ENCODE assay signal across 17 cellular contexts in the genomic region with DNA sequence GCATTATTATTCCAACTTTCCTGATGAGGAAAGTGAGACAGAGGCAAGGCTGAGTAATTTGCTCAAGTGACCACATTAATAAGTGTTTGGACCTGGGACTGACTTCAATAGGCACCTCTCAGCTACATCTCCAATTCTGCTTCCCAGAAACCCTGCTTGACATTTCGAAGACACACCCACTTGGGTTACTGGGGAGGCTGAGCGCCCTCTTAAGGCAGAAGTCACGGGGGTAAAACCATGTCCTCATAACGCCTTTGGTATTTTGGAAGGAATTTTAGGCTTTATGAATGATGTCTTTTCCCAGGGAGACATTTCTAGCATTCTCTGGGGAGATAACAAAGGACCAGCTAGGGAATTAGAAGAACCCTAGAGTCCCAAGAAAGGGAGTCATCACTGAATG. TPM values are rescaled to one million over a fixed set of nuclear protein-coding genes. Genes with fewer than 3 reads are reported as not detected.
A peak's percentile ranks its signal among the peaks of the same experiment; 100 is the strongest.
DNase-seq lines count a peak whose midpoint lies in the region; ATAC-seq and TF ChIP-seq lines count a peak whose summit lies in the region.
"Had no signal": no experiment of that assay in that cellular context is flagged by ENCODE, and none has a peak within 500 bp of the region (broad histone marks: within the 10 kb centered on the region; RNA-seq: fewer than 3 reads in every experiment).

No MANE protein-coding gene starts in this region.

- no peaks in the 10 kb centered on the region for H4K20me1 ChIP-seq in Karpas-422 (ENCODE audit: insufficient read depth, low read depth, low read length)
- H4K20me1 ChIP-seq: BLaER1 treated with 17β-estradiol and CSF1 and Interleukin-3, amounts not matched to agents 10 nM and 100 nM had no signal

- intact Hi-C loops in heart left ventricle (cut with DNase I) = no loop called here

- no peaks in the 10 kb centered on the region for H3K79me2 ChIP-seq in Karpas-422 (ENCODE audit: low read length)

- DNase-seq in Karpas-422 (peak; percentile 51), SK-MEL-5 (ENCODE audit: low read depth, low spot score) (peak; percentile 45), iPS DF 19.7 (ENCODE audit: low read depth, low spot score) (peak; percentile 12), heart left ventricle (no peak), nucleus accumbens (lab: John Stamatoyannopoulos, UW) (no peak), GM20000 (ENCODE audit: low spot score) (no peak)
- DNase-seq: DMS79 treated with DMSO at 0.1 percent for 48 hours, GOT3, KBM-7, NCI-H1417 treated with DMSO at 0.1 percent for 48 hours, NCI-H187 treated with DMSO at 0.1 percent for 48 hours, NCI-H226, NCI-H524 treated with DMSO at 0.1 percent for 48 hours, SW 1271 had no signal

- H3K9ac ChIP-seq in Karpas-422 (ENCODE audit: low read length) = no peak overlapping the region
- H3K9ac ChIP-seq: BLaER1 treated with 17β-estradiol and CSF1 and Interleukin-3, amounts not matched to agents 10 nM and 100 nM had no signal

- H3K36me3 ChIP-seq in Karpas-422 (ENCODE audit: insufficient read depth, low read length) = no peaks in the 10 kb centered on the region
- H3K36me3 ChIP-seq in heart left ventricle = no peaks in the 10 kb centered on the region
- H3K36me3 ChIP-seq: BLaER1 treated with 17β-estradiol and CSF1 and Interleukin-3, amounts not matched to agents 10 nM and 100 nM had no signal

- no peak for ATAC-seq in heart left ventricle
- ATAC-seq: Right ventricle myocardium inferior had no signal

- H3K9me3 ChIP-seq in Karpas-422 (ENCODE audit: low read length) (no peaks in the 10 kb centered on the region), heart left ventricle (no peaks in the 10 kb centered on the region)
- H3K9me3 ChIP-seq: BLaER1 treated with 17β-estradiol and CSF1 and Interleukin-3, amounts not matched to agents 10 nM and 100 nM had no signal

- no peaks in the 10 kb centered on the region for H3K9me2 ChIP-seq in Karpas-422 (replicated peaks; ENCODE audit: insufficient read depth, low read length)

- no peak overlapping the region for H2AFZ ChIP-seq in Karpas-422 (ENCODE audit: low read length)

- no peaks in the 10 kb centered on the region for H3K27me3 ChIP-seq in Karpas-422 (ENCODE audit: low read length)
- peaks cover 0 to 26% (median 4%) of the 10 kb centered on the region in 9 donors for H3K27me3 ChIP-seq in heart left ventricle
- H3K27me3 ChIP-seq: BLaER1 treated with 17β-estradiol and CSF1 and Interleukin-3, amounts not matched to agents 10 nM and 100 nM had no signal

- TF ChIP-seq CTCF in GM12874 (IDR thresholded peaks at IDR 0.05; ENCODE audit: insufficient read depth, low read depth, low read length) (0 out of 2 replicates have a peak, but pooled peaks have one; percentile 4), heart left ventricle (IDR thresholded peaks at IDR 0.05) (no peak), GM20000 (IDR thresholded peaks at IDR 0.05; ENCODE audit: extremely low read depth, missing control alignments) (no peak)

- H3K27ac ChIP-seq in Karpas-422 (ENCODE audit: low read length) = no peak overlapping the region
- H3K27ac ChIP-seq in heart left ventricle = no peak overlapping the region
- H3K27ac ChIP-seq: BLaER1 treated with 17β-estradiol and CSF1 and Interleukin-3, amounts not matched to agents 10 nM and 100 nM had no signal

- H3K4me2 ChIP-seq in Karpas-422 (ENCODE audit: low read depth, low read length, poor library complexity, severe bottlenecking) = no peak overlapping the region
- H3K4me2 ChIP-seq: BLaER1 treated with 17β-estradiol and CSF1 and Interleukin-3, amounts not matched to agents 10 nM and 100 nM had no signal

- TF ChIP-seq POLR2A in heart left ventricle (IDR thresholded peaks at IDR 0.05) = no peak

- H3K4me1 ChIP-seq in Karpas-422 (ENCODE audit: low read length) (no peaks in the 10 kb centered on the region), heart left ventricle (no peaks in the 10 kb centered on the region)

- in situ Hi-C loops in SK-MEL-5 (cut with HindIII; ENCODE audit: low pct_unique_long_range_greater_than_20kb, low sequenced_read_pairs) = no loop called here

- WGBS in heart left ventricle, 4 donors = 54 to 75% (median 67%) methylated on average over 4 of the region's 4 CpGs

- no peak overlapping the region for H3K4me3 ChIP-seq in Karpas-422 (ENCODE audit: low read length)
- no peak overlapping the region for H3K4me3 ChIP-seq in heart left ventricle
- H3K4me3 ChIP-seq: BLaER1 treated with 17β-estradiol and CSF1 and Interleukin-3, amounts not matched to agents 10 nM and 100 nM had no signal

RNA-seq across cellular contexts. Expression of a gene that starts 53.3 kb away (rescaled TPM):
- total RNA-seq in Karpas-422 (2014; rRNA removed; shearing (Covaris generic); ENCODE audit: low replicate concordance) = not detected in 2 replicates
- total RNA-seq in SK-MEL-5 (2014; rRNA removed; shearing (Covaris generic)) = not detected in 2 replicates
- polyA plus RNA-seq in SK-MEL-5 (2015; cell fraction: cytosol; rRNA removed) = 0.32 TPM in 1 of 2 replicates, not detected in the other
- polyA plus RNA-seq in SK-MEL-5 (2015; cell fraction: nucleus; rRNA removed) = not detected in 2 replicates
- total RNA-seq in heart left ventricle = not detected
- not detected for polyA plus RNA-seq in heart left ventricle
- total RNA-seq: Right ventricle myocardium inferior had no signal

Comparison
In these comparisons a context has a peak if more than half of its experiments do, and no peak if none do; other contexts are left out.
1. DNase-seq: peak in Karpas-422 (single experiment), SK-MEL-5 (single experiment) and iPS DF 19.7 (single experiment); none in heart left ventricle (0 of 5), nucleus accumbens (0 of 56) and GM20000 (single experiment).